In genomic region chr2:72821983-72822382, GRCh38 we compare ENCODE assay signal across 22 cellular contexts. TPM values are rescaled to one million over a fixed set of nuclear protein-coding genes. Genes with fewer than 3 reads are reported as not detected.
DNase-seq lines count a peak whose midpoint lies in the region; ATAC-seq, FAIRE-seq and TF ChIP-seq lines count a peak whose summit lies in the region.
"Had no signal": no experiment of that assay in that cellular context is flagged by ENCODE, and none has a peak within 500 bp of the region (broad histone marks: within the 10 kb centered on the region; RNA-seq: fewer than 3 reads in every experiment).

No MANE protein-coding gene starts in this region.

- POLR2A ChIA-PET in T-cell (lab: Charles Lee): no interaction called here

- H3K4me1 Mint-ChIP-seq in T-helper 17 cell: peaks cover 36% of the 10 kb centered on the region
- peaks cover 16% of the 10 kb centered on the region for H3K4me1 Mint-ChIP-seq in type B pancreatic cell (ENCODE audit: unreplicated experiment)
- H3K4me1 Mint-ChIP-seq in T-cell: peaks cover 51 to 56% (median 55%) of the 10 kb centered on the region in 3 donors

- H3K4me3 Mint-ChIP-seq in T-helper 17 cell (no peak overlapping the region), type B pancreatic cell (peak overlapping the region; percentile 78), T-cell (no peak overlapping the region)

- H3K4me1 ChIP-seq in right cardiac atrium (ENCODE audit: control insufficient read depth, insufficient read depth, low read length) (peaks cover 2% of the 10 kb centered on the region), keratinocyte (ENCODE audit: control insufficient read depth, extremely low read depth, insufficient read depth, low read length) (peaks cover 45% of the 10 kb centered on the region)

- H3K36me3 Mint-ChIP-seq in T-helper 17 cell (ENCODE audit: low read depth) (peaks cover 7% of the 10 kb centered on the region), type B pancreatic cell (peaks cover 25% of the 10 kb centered on the region), T-cell (peaks cover 17% of the 10 kb centered on the region)

- H3K79me2 ChIP-seq in keratinocyte (ENCODE audit: control insufficient read depth, insufficient read depth, low read length): peaks cover 68% of the 10 kb centered on the region

- H3K4me2 ChIP-seq in keratinocyte (ENCODE audit: control insufficient read depth, extremely low read depth, insufficient read depth, low read depth, low read length): peak overlapping the region; percentile 98
- H3K4me2 ChIP-seq: KMS-11 had no signal

- H4K20me1 ChIP-seq in keratinocyte (ENCODE audit: control insufficient read depth, extremely low read depth, insufficient read depth, low read length): peaks cover 4% of the 10 kb centered on the region

- ATAC-seq in right cardiac atrium (no peak), Right ventricle myocardium superior (ENCODE audit: poor library complexity) (no peak), T-helper 17 cell (no peak), T-cell (replicated peaks in 1 of 4) (no peak), HG03342 (IDR thresholded peaks at IDR 0.05; ENCODE audit: unreplicated experiment) (no peak)

- intact Hi-C loops in right cardiac atrium (cut with DNase I) (loop anchor here in 1 of 4 donors (10.0 kb wide), 1 partner anchor 47 kb away; no protein-coding TSS in a partner anchor), Right ventricle myocardium superior (cut with DNase I) (loop anchor here (5.0 kb wide), 1 partner anchor 40 kb away; no protein-coding TSS in a partner anchor)

- no peak overlapping the region for H3K27ac ChIP-seq in right cardiac atrium (ENCODE audit: low read length)
- H3K27ac ChIP-seq in keratinocyte (ENCODE audit: control insufficient read depth, insufficient read depth, low read length): peak overlapping the region; percentile 97
- H3K27ac ChIP-seq: KMS-11 had no signal

- H3K9me1 ChIP-seq in keratinocyte (ENCODE audit: control insufficient read depth, extremely low read depth, insufficient read depth, low read length): no peaks in the 10 kb centered on the region

- H2AFZ ChIP-seq in keratinocyte (ENCODE audit: control insufficient read depth, low read length): no peak overlapping the region

- H3K9me3 ChIP-seq in right cardiac atrium (ENCODE audit: control insufficient read depth, low read length): no peaks in the 10 kb centered on the region
- no peaks in the 10 kb centered on the region for H3K9me3 ChIP-seq in T-helper 17 cell (ENCODE audit: control insufficient read depth, low read length, poor library complexity, severe bottlenecking)
- no peaks in the 10 kb centered on the region for H3K9me3 ChIP-seq in keratinocyte (ENCODE audit: control insufficient read depth, low read depth, low read length)

- peaks cover 0 to 8% of the 10 kb centered on the region in 2 experiments for H3K36me3 ChIP-seq in keratinocyte (ENCODE audit: control insufficient read depth in 2 of 2, extremely low read depth in 1 of 2, insufficient read depth in 2 of 2, low read length in 2 of 2)

- H3K27me3 ChIP-seq in right cardiac atrium (ENCODE audit: control insufficient read depth, insufficient read depth) (no peaks in the 10 kb centered on the region), keratinocyte (ENCODE audit: control insufficient read depth, extremely low read depth, insufficient read depth, low read length) (no peaks in the 10 kb centered on the region)

- CTCF ChIA-PET in T-cell (lab: Charles Lee): interaction anchor here in 1 of 2 donors (1.2 kb wide), 1 partner anchor 16 kb away, joined by 3 read pairs; no protein-coding TSS in a partner anchor

- peak overlapping the region; percentile 21 for H3K27ac Mint-ChIP-seq in T-helper 17 cell
- H3K27ac Mint-ChIP-seq in type B pancreatic cell: peak overlapping the region; percentile 73
- no peak overlapping the region for H3K27ac Mint-ChIP-seq in T-cell
- H3K27ac Mint-ChIP-seq: CD4-positive, CD25-positive, alpha-beta regulatory T cell had no signal

- dilution Hi-C loops in keratinocyte (cut with MboI; ENCODE audit: extremely low pct_ligation_motif_present, low sequenced_read_pairs): no loop called here

- peak overlapping the region; percentile 53 for H3K9ac ChIP-seq in keratinocyte (ENCODE audit: control insufficient read depth, extremely low read depth, insufficient read depth, low read length)
- H3K9ac ChIP-seq: KMS-11 had no signal

- DNase-seq in right cardiac atrium: no peak
- DNase-seq in Right ventricle myocardium superior: no peak
- DNase-seq in T-helper 17 cell: no peak
- DNase-seq in keratinocyte (ENCODE audit: low read depth, low spot score): no peak
- no peak for DNase-seq in type B pancreatic cell (ENCODE audit: extremely low spot score, unreplicated experiment)
- DNase-seq in T-cell: no peak
- DNase-seq: CD4-positive, CD25-positive, alpha-beta regulatory T cell; EL; GF-D8; MV-4-11; NCI-H1105 treated with DMSO at 0.1 percent for 48 hours; NCI-H2029 treated with DMSO at 0.1 percent for 48 hours; NCI-H2171; NCI-H345; NCI-H524 treated with DMSO at 0.1 percent for 48 hours; NCI-H82; OCI-M1; SHP77 had no signal

- TF ChIP-seq CTCF in keratinocyte (optimal IDR thresholded peaks at IDR 0.05 in 1 of 3, IDR thresholded peaks at IDR 0.05 in 1 of 3, conservative IDR thresholded peaks at IDR 0.05 in 1 of 3; ENCODE audit: extremely low read depth in 1 of 3, insufficient read depth in 2 of 3, low read length in 3 of 3) (no peak), type B pancreatic cell (conservative IDR thresholded peaks at IDR 0.05) (no peak)

- H3K9me3 Mint-ChIP-seq in type B pancreatic cell (peaks cover 4% of the 10 kb centered on the region), T-cell (no peaks in the 10 kb centered on the region)
- H3K9me3 Mint-ChIP-seq: CD4-positive, CD25-positive, alpha-beta regulatory T cell had no signal

- no peak for FAIRE-seq in keratinocyte (lab: Jason Lieb, UNC)
- FAIRE-seq: H54, RCC 7860 had no signal

- H3K27me3 Mint-ChIP-seq in T-helper 17 cell: no peaks in the 10 kb centered on the region
- no peaks in the 10 kb centered on the region for H3K27me3 Mint-ChIP-seq in type B pancreatic cell
- H3K27me3 Mint-ChIP-seq in T-cell: no peaks in the 10 kb centered on the region

- H3K4me3 ChIP-seq in right cardiac atrium (ENCODE audit: low read length) (peak overlapping the region; percentile 12), keratinocyte (ENCODE audit: control insufficient read depth in 2 of 3, extremely low read depth in 1 of 3, insufficient read depth in 2 of 3, low read depth in 1 of 3, low read length in 3 of 3) (peak overlapping the region in 2 of 3 experiments; percentile 53 to 61)

RNA-seq across cellular contexts. Expression of gene EXOC6B, which starts 3.9 kb away (rescaled TPM):
- total RNA-seq in right cardiac atrium (100 to 1,000 TPM in 3 of 4 donors, 10 to 100 TPM in 1; 93.6 to 127 (median 121) TPM), Right ventricle myocardium superior (96.9 TPM), T-helper 17 cell (10 to 100 TPM; 14.6 to 17.3 TPM), type B pancreatic cell (ENCODE audit: low replicate concordance) (46.1 and 62.6 TPM in 2 replicates), T-cell (10 to 100 TPM; 13.3 to 18.9 (median 16.6) TPM)
- polyA plus RNA-seq in right cardiac atrium (17.5 TPM), keratinocyte (35.7 to 43.3 TPM (median 37.3 TPM) in 3 replicates)
- polyA plus RNA-seq in keratinocyte (2011; ENCODE audit: low read depth): 40.0 TPM
- 23.3 and 36.9 TPM in 2 replicates for polyA plus RNA-seq in keratinocyte (2011; cell fraction: cytosol; rRNA removed)
- polyA plus RNA-seq in keratinocyte (2011; cell fraction: nucleus; rRNA removed): 52.8 TPM in 2 replicates
- polyA plus RNA-seq in keratinocyte (2012; ENCODE audit: low replicate concordance): 25.6 and 29.0 TPM in 2 replicates
- polyA minus RNA-seq in keratinocyte: 104 to 141 TPM (median 110 TPM) in 3 replicates
- polyA minus RNA-seq in keratinocyte (2011; cell fraction: cytosol; rRNA and poly(A)+ RNA removed): 84.6 TPM
- 95.6 and 144 TPM in 2 replicates for polyA minus RNA-seq in keratinocyte (2011; cell fraction: nucleus; rRNA and poly(A)+ RNA removed)

Comparison
In these comparisons a context has a peak if more than half of its experiments do, and no peak if none do; other contexts are left out.
1. H3K27ac Mint-ChIP-seq: peak in T-helper 17 cell (single experiment) and type B pancreatic cell (single experiment); none in T-cell (0 of 2).